In the genomic region with DNA sequence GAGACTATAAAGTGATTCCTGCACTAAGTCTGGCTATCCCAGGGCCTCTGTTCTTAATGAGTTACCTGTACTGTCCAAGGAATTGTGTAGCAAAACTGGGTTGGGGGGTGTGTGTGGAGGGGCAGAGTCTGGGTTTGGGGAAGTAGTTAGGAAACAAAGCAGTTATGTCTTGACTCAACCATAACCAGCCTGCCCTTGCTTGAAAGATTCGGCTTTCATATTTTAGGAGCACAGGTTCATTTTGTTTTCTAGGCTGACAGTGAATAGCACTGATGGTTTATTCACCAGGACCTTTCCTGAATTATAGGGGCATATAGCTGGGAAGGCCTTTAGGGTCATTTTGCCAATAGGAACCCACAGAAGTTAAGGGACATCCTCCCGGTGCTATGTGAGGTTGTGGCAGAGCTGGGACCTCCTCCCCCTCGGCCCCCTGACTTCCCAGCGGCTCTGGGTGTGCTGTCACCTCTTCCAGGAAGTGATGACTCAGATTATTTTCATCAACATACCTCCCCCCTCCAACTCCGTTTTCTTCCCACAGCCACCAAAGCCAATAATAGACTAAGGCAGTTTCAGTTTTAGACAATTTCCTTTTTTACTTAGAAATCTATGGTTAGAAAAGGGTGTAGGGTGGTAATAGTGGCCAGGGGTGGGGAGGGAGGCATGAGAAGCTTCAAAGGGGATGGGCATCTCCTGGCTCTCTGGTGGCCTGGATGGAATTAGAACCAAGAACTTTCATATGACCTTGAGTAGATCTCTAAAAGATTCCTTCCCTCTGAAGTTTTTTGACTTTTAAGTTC, we compare ENCODE assay signal across 1 cellular context.
TF ChIP-seq lines count a peak whose summit lies in the region.

No MANE protein-coding gene starts in this region.

TF ChIP-seq in GM23338, 12 proteins besides CTCF, POLR2A, EP300 and RAD21 (continued from another document):
- TF ChIP-seq, protein P1, sequence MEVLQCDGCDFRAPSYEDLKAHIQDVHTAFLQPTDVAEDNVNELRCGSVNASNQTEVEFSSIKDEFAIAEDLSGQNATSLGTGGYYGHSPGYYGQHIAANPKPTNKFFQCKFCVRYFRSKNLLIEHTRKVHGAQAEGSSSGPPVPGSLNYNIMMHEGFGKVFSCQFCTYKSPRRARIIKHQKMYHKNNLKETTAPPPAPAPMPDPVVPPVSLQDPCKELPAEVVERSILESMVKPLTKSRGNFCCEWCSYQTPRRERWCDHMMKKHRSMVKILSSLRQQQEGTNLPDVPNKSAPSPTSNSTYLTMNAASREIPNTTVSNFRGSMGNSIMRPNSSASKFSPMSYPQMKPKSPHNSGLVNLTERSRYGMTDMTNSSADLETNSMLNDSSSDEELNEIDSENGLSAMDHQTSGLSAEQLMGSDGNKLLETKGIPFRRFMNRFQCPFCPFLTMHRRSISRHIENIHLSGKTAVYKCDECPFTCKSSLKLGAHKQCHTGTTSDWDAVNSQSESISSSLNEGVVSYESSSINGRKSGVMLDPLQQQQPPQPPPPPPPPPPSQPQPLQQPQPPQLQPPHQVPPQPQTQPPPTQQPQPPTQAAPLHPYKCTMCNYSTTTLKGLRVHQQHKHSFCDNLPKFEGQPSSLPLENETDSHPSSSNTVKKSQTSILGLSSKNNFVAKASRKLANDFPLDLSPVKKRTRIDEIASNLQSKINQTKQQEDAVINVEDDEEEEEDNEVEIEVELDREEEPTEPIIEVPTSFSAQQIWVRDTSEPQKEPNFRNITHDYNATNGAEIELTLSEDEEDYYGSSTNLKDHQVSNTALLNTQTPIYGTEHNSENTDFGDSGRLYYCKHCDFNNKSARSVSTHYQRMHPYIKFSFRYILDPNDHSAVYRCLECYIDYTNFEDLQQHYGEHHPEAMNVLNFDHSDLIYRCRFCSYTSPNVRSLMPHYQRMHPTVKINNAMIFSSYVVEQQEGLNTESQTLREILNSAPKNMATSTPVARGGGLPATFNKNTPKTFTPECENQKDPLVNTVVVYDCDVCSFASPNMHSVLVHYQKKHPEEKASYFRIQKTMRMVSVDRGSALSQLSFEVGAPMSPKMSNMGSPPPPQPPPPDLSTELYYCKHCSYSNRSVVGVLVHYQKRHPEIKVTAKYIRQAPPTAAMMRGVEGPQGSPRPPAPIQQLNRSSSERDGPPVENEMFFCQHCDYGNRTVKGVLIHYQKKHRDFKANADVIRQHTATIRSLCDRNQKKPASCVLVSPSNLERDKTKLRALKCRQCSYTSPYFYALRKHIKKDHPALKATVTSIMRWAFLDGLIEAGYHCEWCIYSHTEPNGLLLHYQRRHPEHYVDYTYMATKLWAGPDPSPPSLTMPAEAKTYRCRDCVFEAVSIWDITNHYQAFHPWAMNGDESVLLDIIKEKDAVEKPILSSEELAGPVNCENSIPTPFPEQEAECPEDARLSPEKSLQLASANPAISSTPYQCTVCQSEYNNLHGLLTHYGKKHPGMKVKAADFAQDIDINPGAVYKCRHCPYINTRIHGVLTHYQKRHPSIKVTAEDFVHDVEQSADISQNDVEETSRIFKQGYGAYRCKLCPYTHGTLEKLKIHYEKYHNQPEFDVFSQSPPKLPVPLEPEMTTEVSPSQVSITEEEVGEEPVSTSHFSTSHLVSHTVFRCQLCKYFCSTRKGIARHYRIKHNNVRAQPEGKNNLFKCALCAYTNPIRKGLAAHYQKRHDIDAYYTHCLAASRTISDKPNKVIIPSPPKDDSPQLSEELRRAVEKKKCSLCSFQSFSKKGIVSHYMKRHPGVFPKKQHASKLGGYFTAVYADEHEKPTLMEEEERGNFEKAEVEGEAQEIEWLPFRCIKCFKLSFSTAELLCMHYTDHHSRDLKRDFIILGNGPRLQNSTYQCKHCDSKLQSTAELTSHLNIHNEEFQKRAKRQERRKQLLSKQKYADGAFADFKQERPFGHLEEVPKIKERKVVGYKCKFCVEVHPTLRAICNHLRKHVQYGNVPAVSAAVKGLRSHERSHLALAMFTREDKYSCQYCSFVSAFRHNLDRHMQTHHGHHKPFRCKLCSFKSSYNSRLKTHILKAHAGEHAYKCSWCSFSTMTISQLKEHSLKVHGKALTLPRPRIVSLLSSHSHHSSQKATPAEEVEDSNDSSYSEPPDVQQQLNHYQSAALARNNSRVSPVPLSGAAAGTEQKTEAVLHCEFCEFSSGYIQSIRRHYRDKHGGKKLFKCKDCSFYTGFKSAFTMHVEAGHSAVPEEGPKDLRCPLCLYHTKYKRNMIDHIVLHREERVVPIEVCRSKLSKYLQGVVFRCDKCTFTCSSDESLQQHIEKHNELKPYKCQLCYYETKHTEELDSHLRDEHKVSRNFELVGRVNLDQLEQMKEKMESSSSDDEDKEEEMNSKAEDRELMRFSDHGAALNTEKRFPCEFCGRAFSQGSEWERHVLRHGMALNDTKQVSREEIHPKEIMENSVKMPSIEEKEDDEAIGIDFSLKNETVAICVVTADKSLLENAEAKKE (CRISPR knock-in tag; IDR thresholded peaks at IDR 0.05) = no peak
- TF ChIP-seq ZNF114 (CRISPR knock-in tag; IDR thresholded peaks at IDR 0.05) (no peak), CREB1 (CRISPR knock-in tag; IDR thresholded peaks at IDR 0.05; ENCODE audit: low read depth) (no peak)
